Comparison of ENCODE assay signal across 22 cellular contexts in genomic region chr4:73870778-73871177, GRCh38. TPM values are rescaled to one million over a fixed set of nuclear protein-coding genes. Genes with fewer than 3 reads are reported as not detected.
DNase-seq lines count a peak whose midpoint lies in the region; ATAC-seq and TF ChIP-seq lines count a peak whose summit lies in the region.
"Had no signal": no experiment of that assay in that cellular context is flagged by ENCODE, and none has a peak within 500 bp of the region (broad histone marks: within the 10 kb centered on the region; RNA-seq: fewer than 3 reads in every experiment).

No MANE protein-coding gene starts in this region.

- no peaks in the 10 kb centered on the region for H3K36me3 Mint-ChIP-seq in CD8-positive, alpha-beta memory T cell
- H3K36me3 Mint-ChIP-seq: activated naive CD8-positive, alpha-beta T cell; IgD-negative memory B cell; mesothelial cell of epicardium had no signal

- ATAC-seq in GM21390 (IDR thresholded peaks at IDR 0.05; ENCODE audit: unreplicated experiment): no peak
- ATAC-seq in stimulated activated naive CD8-positive, alpha-beta T cell treated with anti-CD3 and anti-CD28 coated beads, Interleukin-15, Interleukin-2, amounts not matched to agents 100 U/mL and 50 U/mL, for 24 hours: no peak
- ATAC-seq: activated T-cell treated with anti-CD3 and anti-CD28 coated beads, Interleukin-2, amount 50 U/mL, for 4 hours had no signal

- H3K4me3 ChIP-seq in mammary epithelial cell (replicated peaks in 1 of 3; ENCODE audit: insufficient read depth in 1 of 3, low read depth in 2 of 3, low read length in 3 of 3): peak overlapping the region in 2 of 3 experiments; percentile 7 to 57
- no peak overlapping the region for H3K4me3 ChIP-seq in hepatocyte
- peak overlapping the region; percentile 79 for H3K4me3 ChIP-seq in smooth muscle cell
- no peak overlapping the region for H3K4me3 ChIP-seq in CD8-positive, alpha-beta memory T cell (ENCODE audit: low read length)

- no peaks in the 10 kb centered on the region for H3F3A ChIP-seq in smooth muscle cell (ENCODE audit: low read depth)

- no peaks in the 10 kb centered on the region for H4K20me1 ChIP-seq in mammary epithelial cell (ENCODE audit: insufficient read depth, low read length)
- no peaks in the 10 kb centered on the region for H4K20me1 ChIP-seq in hepatocyte (ENCODE audit: insufficient read depth, poor library complexity, severe bottlenecking)
- H4K20me1 ChIP-seq in smooth muscle cell (ENCODE audit: low read depth): no peaks in the 10 kb centered on the region

- peaks cover 27% of the 10 kb centered on the region for H3K4me1 ChIP-seq in mammary epithelial cell (ENCODE audit: insufficient read depth, low read length)
- H3K4me1 ChIP-seq in hepatocyte (ENCODE audit: insufficient read depth): peaks cover 5% of the 10 kb centered on the region
- H3K4me1 ChIP-seq in smooth muscle cell (ENCODE audit: low read depth): peaks cover 8% of the 10 kb centered on the region
- no peaks in the 10 kb centered on the region for H3K4me1 ChIP-seq in CD8-positive, alpha-beta memory T cell (ENCODE audit: insufficient read depth, low read length)
- H3K4me1 ChIP-seq: BE2C had no signal

- in situ Hi-C loops in mammary epithelial cell (cut with MboI; ENCODE audit: low sequenced_read_pairs in 2 of 2): loop anchor here in 1 of 2 donors (5.0 to 25.0 kb wide), 2 partner anchors 47 to 133 kb away; partner anchors contain the start of gene CXCL8

- H3K9me3 ChIP-seq in mammary epithelial cell (replicated peaks; ENCODE audit: insufficient read depth, low read length) (no peaks in the 10 kb centered on the region), hepatocyte (ENCODE audit: low read depth) (no peaks in the 10 kb centered on the region), smooth muscle cell (replicated peaks; ENCODE audit: low read depth) (no peaks in the 10 kb centered on the region)
- H3K9me3 ChIP-seq in CD8-positive, alpha-beta memory T cell (ENCODE audit: low read length): no peaks in the 10 kb centered on the region
- H3K9me3 ChIP-seq: BE2C, sigmoid colon had no signal

- no peak overlapping the region for H2AFZ ChIP-seq in mammary epithelial cell (ENCODE audit: low read depth, low read length)
- H2AFZ ChIP-seq in hepatocyte: no peak overlapping the region
- no peak overlapping the region for H2AFZ ChIP-seq in smooth muscle cell (ENCODE audit: low read depth)

- no TSS peak for BruUV-seq in mammary epithelial cell (replicated peaks; lab: Mats Ljungman, UMichigan)

- H3K27me3 ChIP-seq in mammary epithelial cell (ENCODE audit: insufficient read depth, low read length): no peaks in the 10 kb centered on the region
- peaks cover 3% of the 10 kb centered on the region for H3K27me3 ChIP-seq in hepatocyte
- H3K27me3 ChIP-seq in smooth muscle cell (ENCODE audit: low read depth): peaks cover 38% of the 10 kb centered on the region
- H3K27me3 ChIP-seq in CD8-positive, alpha-beta memory T cell (ENCODE audit: insufficient read depth, low read length, poor library complexity, severe bottlenecking): no peaks in the 10 kb centered on the region

- H3K36me3 ChIP-seq in mammary epithelial cell (ENCODE audit: insufficient read depth, low read length) (no peaks in the 10 kb centered on the region), hepatocyte (replicated peaks; ENCODE audit: insufficient read depth, low read depth) (no peaks in the 10 kb centered on the region), smooth muscle cell (ENCODE audit: low read depth) (no peaks in the 10 kb centered on the region)
- H3K36me3 ChIP-seq in CD8-positive, alpha-beta memory T cell (ENCODE audit: insufficient read depth, low read length): no peaks in the 10 kb centered on the region
- H3K36me3 ChIP-seq: BE2C, sigmoid colon had no signal

- 90% methylated on average over 1 of the region's 1 CpG for WGBS in mammary epithelial cell (ENCODE audit: low coverage, missing lambda C conversion rate)
- 70% methylated on average over 1 of the region's 1 CpG for WGBS in hepatocyte (ENCODE audit: low lambda C conversion rate, missing lambda C conversion rate)
- 97% methylated on average over 1 of the region's 1 CpG for WGBS in smooth muscle cell (ENCODE audit: low lambda C conversion rate)

- H3K4me2 ChIP-seq in mammary epithelial cell (ENCODE audit: insufficient read depth, low read depth, low read length) (peak overlapping the region; percentile 94), hepatocyte (peak overlapping the region; percentile 95), smooth muscle cell (peak overlapping the region; percentile 94)

- DNase-seq in HEK293T (ENCODE audit: extremely low spot score): no peak
- DNase-seq in mammary epithelial cell: no peak
- DNase-seq in hepatocyte (ENCODE audit: low spot score): no peak
- DNase-seq in smooth muscle cell (lab: John Stamatoyannopoulos, UW; ENCODE audit: unreplicated experiment): no peak
- DNase-seq in T-helper 9 cell: no peak
- DNase-seq in stimulated activated naive CD8-positive, alpha-beta T cell treated with anti-CD3 and anti-CD28 coated beads, Interleukin-15, Interleukin-2, amounts not matched to agents 100 U/mL and 50 U/mL, for 24 hours: no peak
- DNase-seq in CD8-positive, alpha-beta memory T cell: no peak
- DNase-seq: activated CD4-positive, alpha-beta T cell treated with anti-CD3 and anti-CD28 coated beads, Interleukin-2, amount 50 U/mL, for 4 hours; activated T-cell treated with anti-CD3 and anti-CD28 coated beads, Interleukin-2, amount 50 U/mL, for 4 hours; BE2C; central memory CD4-positive, alpha-beta T cell; DMS153; NCI-H1048; nucleus accumbens; stimulated activated CD4-positive, alpha-beta T cell treated with anti-CD3 and anti-CD28 coated beads, Interleukin-4, amount 100 ng/mL, for 4 hours had no signal

- no peak overlapping the region for H3K9ac ChIP-seq in mammary epithelial cell (ENCODE audit: insufficient read depth, low read length)
- no peak overlapping the region for H3K9ac ChIP-seq in smooth muscle cell (ENCODE audit: low read depth)

- H3K27me3 Mint-ChIP-seq in CD8-positive, alpha-beta memory T cell: peaks cover 13 to 14% of the 10 kb centered on the region in 2 donors

- no peaks in the 10 kb centered on the region for H3K4me1 Mint-ChIP-seq in CD8-positive, alpha-beta memory T cell
- H3K4me1 Mint-ChIP-seq: IgD-negative memory B cell had no signal

- no peak overlapping the region for H3K27ac Mint-ChIP-seq in CD8-positive, alpha-beta memory T cell
- H3K27ac Mint-ChIP-seq: activated naive CD8-positive, alpha-beta T cell; IgD-negative memory B cell; mesothelial cell of epicardium had no signal

- H3K27ac ChIP-seq in mammary epithelial cell (ENCODE audit: insufficient read depth, low read depth, low read length) (peak overlapping the region; percentile 9), hepatocyte (no peak overlapping the region), smooth muscle cell (ENCODE audit: low read depth) (no peak overlapping the region)
- no peak overlapping the region for H3K27ac ChIP-seq in CD8-positive, alpha-beta memory T cell (ENCODE audit: low read depth, low read length)
- H3K27ac ChIP-seq: RWPE1 had no signal

- H3K9me2 ChIP-seq in hepatocyte (replicated peaks; ENCODE audit: insufficient read depth): no peaks in the 10 kb centered on the region

- POLR2A ChIA-PET in HEK293T (lab: Yijun Ruan, JAX): no interaction called here
- POLR2A ChIA-PET in CD8-positive, alpha-beta memory T cell (lab: Charles Lee): no interaction called here

- dilution Hi-C loops in mammary epithelial cell (cut with HindIII; ENCODE audit: low sequenced_read_pairs): loop anchor here (5.0 kb wide), 1 partner anchor 52 kb away; no protein-coding TSS in a partner anchor

- intact Hi-C loops in mammary epithelial cell (cut with micrococcal nuclease): loop anchor here (1.0 kb wide), 1 partner anchor 32 kb away; no protein-coding TSS in a partner anchor

- H3K79me2 ChIP-seq in mammary epithelial cell (ENCODE audit: insufficient read depth, low read length) (peaks cover 3% of the 10 kb centered on the region), hepatocyte (no peaks in the 10 kb centered on the region), smooth muscle cell (ENCODE audit: low read depth) (no peaks in the 10 kb centered on the region)

- H3K9me3 Mint-ChIP-seq in CD8-positive, alpha-beta memory T cell: peaks cover 0 to 6% (median 3%) of the 10 kb centered on the region in 5 donors
- H3K9me3 Mint-ChIP-seq: activated T-cell treated with anti-CD3 and anti-CD28 coated beads, Interleukin-2, amount 50 U/mL, for 4 hours; IgD-negative memory B cell; mesothelial cell of epicardium had no signal

- CTCF ChIA-PET in HEK293T (lab: Yijun Ruan, JAX) (no interaction called here), mammary epithelial cell (lab: Charles Lee; ENCODE audit: low non-redundant PET) (interaction anchor here (1.0 kb wide), 1 partner anchor 890 kb away, joined by 6 read pairs; no protein-coding TSS in a partner anchor)
- CTCF ChIA-PET in CD8-positive, alpha-beta memory T cell (lab: Charles Lee): no interaction called here

- TF ChIP-seq CTCF in mammary epithelial cell (conservative IDR thresholded peaks at IDR 0.05 in 1 of 2, IDR thresholded peaks at IDR 0.05 in 1 of 2; ENCODE audit: extremely low read depth in 1 of 2, insufficient read depth in 1 of 2, low read depth in 1 of 2, low read length in 2 of 2): no peak
- no peak for TF ChIP-seq CTCF in hepatocyte (IDR thresholded peaks at IDR 0.05; ENCODE audit: poor library complexity)
- no peak for TF ChIP-seq CTCF in smooth muscle cell (IDR thresholded peaks at IDR 0.05; ENCODE audit: borderline replicate concordance, insufficient read depth, poor library complexity, severe bottlenecking)

- H3K4me3 Mint-ChIP-seq in CD8-positive, alpha-beta memory T cell: no peak overlapping the region
- H3K4me3 Mint-ChIP-seq: activated naive CD8-positive, alpha-beta T cell; activated T-cell treated with anti-CD3 and anti-CD28 coated beads, Interleukin-2, amount 50 U/mL, for 4 hours; IgD-negative memory B cell had no signal

RNA-seq across cellular contexts. Expression of gene CXCL1, which starts 1.6 kb away (rescaled TPM):
- total RNA-seq in mammary epithelial cell: 10 to 100 TPM; 11.7 to 43.3 TPM
- 25.3 TPM for polyA plus RNA-seq in mammary epithelial cell
- 15.2 TPM for polyA minus RNA-seq in mammary epithelial cell
- total RNA-seq in hepatocyte: 8.3 and 9.6 TPM in 2 replicates
- polyA plus RNA-seq in hepatocyte: 28.8 and 33.5 TPM in 2 replicates
- total RNA-seq in smooth muscle cell: 6.4 and 20.9 TPM in 2 replicates
- polyA plus RNA-seq in smooth muscle cell: 23.2 and 39.7 TPM in 2 replicates
- total RNA-seq in CD8-positive, alpha-beta memory T cell: not detected
- polyA plus RNA-seq in CD8-positive, alpha-beta memory T cell: not detected
- total RNA-seq: activated T-cell treated with anti-CD3 and anti-CD28 coated beads, Interleukin-2, amount 50 U/mL, for 4 hours had no signal
- polyA plus RNA-seq: IgD-negative memory B cell had no signal

RNA-seq across cellular contexts. Expression of gene PF4V1, which starts 17.7 kb away (rescaled TPM):
- total RNA-seq in mammary epithelial cell (not detected), hepatocyte (not detected in 2 replicates), smooth muscle cell (not detected in 2 replicates)
- polyA plus RNA-seq in mammary epithelial cell (not detected), hepatocyte (not detected in 2 replicates), smooth muscle cell (0.35 TPM in 1 of 2 replicates, not detected in the other)
- polyA minus RNA-seq in mammary epithelial cell: not detected
- not detected for total RNA-seq in CD8-positive, alpha-beta memory T cell
- not detected for polyA plus RNA-seq in CD8-positive, alpha-beta memory T cell
- total RNA-seq: activated T-cell treated with anti-CD3 and anti-CD28 coated beads, Interleukin-2, amount 50 U/mL, for 4 hours; mesothelial cell of epicardium; sigmoid colon; temporal lobe had no signal
- polyA plus RNA-seq: IgD-negative memory B cell, sigmoid colon had no signal

RNA-seq across cellular contexts. Expression of gene CXCL6, which starts 34.3 kb away (rescaled TPM):
- total RNA-seq in mammary epithelial cell (under 1 TPM in 1 of 2 donors, not detected in 1; 0.17 TPM), hepatocyte (6.0 and 7.5 TPM in 2 replicates), smooth muscle cell (24.1 and 31.7 TPM in 2 replicates)
- polyA plus RNA-seq in mammary epithelial cell (0.06 TPM), hepatocyte (3.7 and 4.4 TPM in 2 replicates), smooth muscle cell (24.4 and 30.6 TPM in 2 replicates)
- not detected for polyA minus RNA-seq in mammary epithelial cell
- not detected for total RNA-seq in CD8-positive, alpha-beta memory T cell
- polyA plus RNA-seq in CD8-positive, alpha-beta memory T cell: not detected
- total RNA-seq: activated T-cell treated with anti-CD3 and anti-CD28 coated beads, Interleukin-2, amount 50 U/mL, for 4 hours had no signal
- polyA plus RNA-seq: IgD-negative memory B cell had no signal

Comparison
In these comparisons a context has a peak if more than half of its experiments do, and no peak if none do; other contexts are left out.
1. H3K4me3 ChIP-seq: peak in mammary epithelial cell (2 of 3) and smooth muscle cell (single experiment); none in hepatocyte (single experiment) and CD8-positive, alpha-beta memory T cell (single experiment).
2. Peak in every context shown above with its lines, with median percentiles within 50 percentile points of each other: H3K4me2 ChIP-seq.